Comparison of ENCODE assay signal across 15 cellular contexts in the genomic region with DNA sequence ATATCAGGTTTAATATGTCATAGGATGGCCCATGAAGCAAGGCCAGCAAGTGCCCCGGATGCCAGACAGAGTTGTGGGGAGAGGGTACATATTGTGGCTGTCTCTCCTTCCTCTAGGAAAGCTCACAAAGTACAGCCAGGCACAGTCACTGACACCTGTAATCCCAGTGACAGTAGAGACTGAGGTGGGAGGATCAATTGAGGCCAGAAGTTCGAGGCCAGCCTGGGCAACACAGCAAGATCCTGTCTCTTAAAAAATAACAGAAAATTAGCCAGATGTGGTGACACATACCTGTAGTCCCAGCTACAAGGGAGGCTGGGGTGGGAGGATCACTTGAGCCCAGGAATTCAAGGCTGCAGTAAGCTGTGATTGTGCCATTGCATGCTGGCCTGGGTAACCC. TPM values are rescaled to one million over a fixed set of nuclear protein-coding genes. Genes with fewer than 3 reads are reported as not detected.
A peak's percentile ranks its signal among the peaks of the same experiment; 100 is the strongest.
DNase-seq lines count a peak whose midpoint lies in the region; ATAC-seq, FAIRE-seq and TF ChIP-seq lines count a peak whose summit lies in the region.
"Had no signal": no experiment of that assay in that cellular context is flagged by ENCODE, and none has a peak within 500 bp of the region (broad histone marks: within the 10 kb centered on the region; RNA-seq: fewer than 3 reads in every experiment).

No MANE protein-coding gene starts in this region.

- H3K9ac ChIP-seq in K562 (ENCODE audit: insufficient read depth in 1 of 2, low read depth in 2 of 2, low read length in 2 of 2) = no peak overlapping the region
- H3K9ac ChIP-seq: BLaER1 treated with 17β-estradiol and CSF1 and Interleukin-3, amounts not matched to agents 10 nM and 100 nM had no signal

- 73% methylated on average over 2 of the region's 2 CpGs for WGBS in K562 (ENCODE audit: insufficient coverage, low coverage, missing lambda C conversion rate)
- WGBS in prostate gland = 85% methylated on average over 2 of the region's 2 CpGs

- no peaks in the 10 kb centered on the region for H3K36me3 ChIP-seq in breast epithelium
- no peaks in the 10 kb centered on the region for H3K36me3 ChIP-seq in K562 (ENCODE audit: control insufficient read depth, insufficient read depth, low read length)
- no peaks in the 10 kb centered on the region for H3K36me3 ChIP-seq in prostate gland
- H3K36me3 ChIP-seq in tibial artery = peaks cover 0 to 14% (median 13%) of the 10 kb centered on the region in 3 donors

- H3K27ac ChIP-seq in breast epithelium (peak overlapping the region; percentile 44 to 87), K562 (ENCODE audit: extremely low read depth, low read depth, low read length) (no peak overlapping the region), prostate gland (peak overlapping the region; percentile 77 to 91), tibial artery (peak overlapping the region; percentile 91)
- H3K27ac ChIP-seq: BLaER1 treated with 17β-estradiol and CSF1 and Interleukin-3, amounts not matched to agents 10 nM and 100 nM had no signal

- no peaks in the 10 kb centered on the region for H3K27me3 ChIP-seq in breast epithelium
- H3K27me3 ChIP-seq in K562 (ENCODE audit: control insufficient read depth in 2 of 2, insufficient read depth in 2 of 2, low read length in 2 of 2) = no peaks in the 10 kb centered on the region
- no peaks in the 10 kb centered on the region for H3K27me3 ChIP-seq in prostate gland (replicated peaks; ENCODE audit: insufficient read depth)
- H3K27me3 ChIP-seq in tibial artery = no peaks in the 10 kb centered on the region
- H3K27me3 ChIP-seq: BLaER1 treated with 17β-estradiol and CSF1 and Interleukin-3, amounts not matched to agents 10 nM and 100 nM had no signal

- no peak overlapping the region for H3K4me2 ChIP-seq in K562 (ENCODE audit: insufficient read depth, low read length)

- TF ChIP-seq EP300 in K562 (IDR thresholded peaks at IDR 0.05; ENCODE audit: low read length) = no peak

- in situ Hi-C loops in K562 (cut with MboI) = no loop called here

- H3K4me3 Mint-ChIP-seq in MCF 10A (ENCODE audit: unreplicated experiment) = no peak overlapping the region
- H3K4me3 Mint-ChIP-seq: CD4-positive, CD25-positive, alpha-beta regulatory T cell had no signal

- FAIRE-seq in K562 (lab: Jason Lieb, UNC) = no peak
- FAIRE-seq: H54 had no signal

- TF ChIP-seq CTCF in breast epithelium (IDR thresholded peaks at IDR 0.05) (no peak), MCF 10A (IDR thresholded peaks at IDR 0.05; ENCODE audit: unreplicated experiment) (no peak), K562 (IDR thresholded peaks at IDR 0.05 in 2 of 3, conservative IDR thresholded peaks at IDR 0.05 in 1 of 3; ENCODE audit: insufficient read depth in 2 of 3, low read depth in 1 of 3, low read length in 3 of 3) (no peak), prostate gland (IDR thresholded peaks at IDR 0.05) (no peak), tibial artery (IDR thresholded peaks at IDR 0.05) (no peak)

- H3K4me1 Mint-ChIP-seq in MCF 10A (ENCODE audit: insufficient read depth, unreplicated experiment) = peaks cover 46% of the 10 kb centered on the region

- no peak overlapping the region for H2AFZ ChIP-seq in K562 (ENCODE audit: low read depth, low read length)

- TF ChIP-seq POLR2A in breast epithelium (IDR thresholded peaks at IDR 0.05) (no peak), K562 (conservative IDR thresholded peaks at IDR 0.05) (no peak), prostate gland (IDR thresholded peaks at IDR 0.05) (no peak)

- no peaks in the 10 kb centered on the region for H3K27me3 Mint-ChIP-seq in MCF 10A (ENCODE audit: insufficient read depth, unreplicated experiment)

- H3K79me2 ChIP-seq in K562 (ENCODE audit: control insufficient read depth, insufficient read depth, low read length) = peaks cover 5% of the 10 kb centered on the region; the same call in 2 of the 3 replicates

- no peak for TF ChIP-seq RAD21 in K562 (CRISPR knock-in tag; conservative IDR thresholded peaks at IDR 0.05 in 1 of 2, IDR thresholded peaks at IDR 0.05 in 1 of 2)

- ATAC-seq in K562 = no peak
- ATAC-seq: HCT116 had no signal

- no peaks in the 10 kb centered on the region for H3K9me3 Mint-ChIP-seq in MCF 10A (ENCODE audit: unreplicated experiment)

- DNase-seq in breast epithelium (ENCODE audit: low spot score in 2 of 2) (no peak), MCF 10A (ENCODE audit: unreplicated experiment) (no peak), K562 (ENCODE audit: extremely low read depth in 1 of 4, low spot score in 3 of 4) (no peak), prostate gland (ENCODE audit: low spot score) (no peak), tibial artery (no peak), nucleus accumbens (lab: John Stamatoyannopoulos, UW) (no peak), NCI-H82 (lab: John Stamatoyannopoulos, UW) (no peak)
- DNase-seq in central memory CD4-positive, alpha-beta T cell = no peak
- DNase-seq: 8988T; CD4-positive, CD25-positive, alpha-beta regulatory T cell had no signal

- H4K20me1 ChIP-seq in K562 (replicated peaks; ENCODE audit: control insufficient read depth, insufficient read depth, low read length) = no peaks in the 10 kb centered on the region
- H4K20me1 ChIP-seq: BLaER1 treated with 17β-estradiol and CSF1 and Interleukin-3, amounts not matched to agents 10 nM and 100 nM had no signal

- POLR2A ChIA-PET in MCF 10A (lab: Yijun Ruan, JAX) (interaction anchor here (0.9 to 2.2 kb wide), 5 partner anchors 9 to 25 kb away, joined by 3 to 7 read pairs (median 5); no protein-coding TSS in a partner anchor), K562 (lab: Yijun Ruan, JAX) (interaction anchor here (1.5 kb wide), 1 partner anchor 11 kb away, joined by 3 read pairs; no protein-coding TSS in a partner anchor)

- CTCF ChIA-PET in MCF 10A (lab: Yijun Ruan, JAX) = interaction anchor here (0.6 to 2.9 kb wide), 6 partner anchors 9 to 168 kb away, joined by 3 to 14 read pairs (median 7); no protein-coding TSS in a partner anchor
- CTCF ChIA-PET in K562 (lab: Yijun Ruan, JAX; ENCODE audit: low intra/inter-chr PET ratio) = no interaction called here

- H3K27ac Mint-ChIP-seq in MCF 10A (ENCODE audit: low read depth, unreplicated experiment) = no peak overlapping the region
- H3K27ac Mint-ChIP-seq: CD4-positive, CD25-positive, alpha-beta regulatory T cell had no signal

- no peak overlapping the region for H3K4me3 ChIP-seq in breast epithelium
- H3K4me3 ChIP-seq in K562 = no peak overlapping the region
- H3K4me3 ChIP-seq in prostate gland = no peak overlapping the region
- H3K4me3 ChIP-seq in tibial artery = peak overlapping the region in 1 of 2 donors; percentile 7
- H3K4me3 ChIP-seq: BLaER1 treated with 17β-estradiol and CSF1 and Interleukin-3, amounts not matched to agents 10 nM and 100 nM had no signal

- peaks cover 3 to 12% of the 10 kb centered on the region in 2 donors for H3K4me1 ChIP-seq in breast epithelium
- H3K4me1 ChIP-seq in K562 (replicated peaks in 1 of 2; ENCODE audit: control insufficient read depth in 2 of 2, insufficient read depth in 2 of 2, low read length in 2 of 2) = peaks cover 43 to 58% of the 10 kb centered on the region in 2 experiments
- peaks cover 25% of the 10 kb centered on the region for H3K4me1 ChIP-seq in prostate gland (replicated peaks)
- H3K4me1 ChIP-seq in tibial artery = peaks cover 0 to 94% (median 58%) of the 10 kb centered on the region in 4 donors

- BruUV-seq in MCF 10A (replicated peaks; lab: Mats Ljungman, UMichigan) (no TSS peak), K562 (replicated peaks; lab: Mats Ljungman, UMichigan) (no TSS peak)

- H3K9me3 ChIP-seq in breast epithelium (no peaks in the 10 kb centered on the region), K562 (replicated peaks; ENCODE audit: control insufficient read depth, insufficient read depth, low read depth, low read length) (no peaks in the 10 kb centered on the region), prostate gland (no peaks in the 10 kb centered on the region), tibial artery (no peaks in the 10 kb centered on the region)
- H3K9me3 ChIP-seq: BLaER1 treated with 17β-estradiol and CSF1 and Interleukin-3, amounts not matched to agents 10 nM and 100 nM had no signal

- no peaks in the 10 kb centered on the region for H3K36me3 Mint-ChIP-seq in MCF 10A (ENCODE audit: insufficient read depth, unreplicated experiment)
- H3K36me3 Mint-ChIP-seq: CD4-positive, CD25-positive, alpha-beta regulatory T cell had no signal

- intact Hi-C loops in breast epithelium (cut with DNase I; ENCODE audit: low total_unique reads) = no loop called here
- intact Hi-C loops in MCF 10A (cut with micrococcal nuclease) = no loop called here
- intact Hi-C loops in K562 (cut with micrococcal nuclease) = no loop called here
- intact Hi-C loops in prostate gland (cut with DNase I) = no loop called here
- intact Hi-C loops in tibial artery (cut with DNase I; ENCODE audit: low total_unique reads) = no loop called here

- H3K9me1 ChIP-seq in K562 (ENCODE audit: control insufficient read depth, insufficient read depth, low read length) = no peaks in the 10 kb centered on the region

RNA-seq across cellular contexts. Expression of a gene that starts 32.1 kb away (rescaled TPM):
- total RNA-seq in breast epithelium (10 to 100 TPM; 46.8 to 98.9 (median 61.9) TPM), MCF 10A (2022) (1.5 and 2.4 TPM in 2 replicates), K562 (2014; rRNA removed) (5.3 and 6.0 TPM in 2 replicates), K562 (2014; rRNA removed; fragmentation: Illumina TruSeq; extraction: Trizol) (3.5 and 4.0 TPM in 2 replicates), K562 (2015; rRNA removed; fragmentation: Illumina TruSeq; extraction: Trizol) (3.4 and 4.5 TPM in 2 replicates), K562 (2021) (19.6 and 21.6 TPM in 2 replicates), prostate gland (100 to 1,000 TPM; 119 to 143 TPM)
- total RNA-seq in K562 (2011; cell fraction: chromatin; rRNA removed; ENCODE audit: low replicate concordance) = 10.1 and 17.6 TPM in 2 replicates
- total RNA-seq in K562 (2011; cell fraction: nucleolus; rRNA removed) = 12.9 and 14.5 TPM in 2 replicates
- 24.6 and 30.7 TPM in 2 replicates for total RNA-seq in K562 (2011; cell fraction: nucleoplasm; rRNA removed)
- polyA plus RNA-seq in K562 (2011; rRNA removed) (19.3 and 42.6 TPM in 2 replicates), K562 (2014; fragmentation: Illumina TruSeq; extraction: Trizol) (30.1 and 33.0 TPM in 2 replicates), K562 (2014; fragmentation: Nextera tagmentation; extraction: Ambion mirVana) (1 to 10 TPM; 2.0 to 2.3 TPM), K562 (2014; rRNA removed) (10.1 and 10.6 TPM in 2 replicates)
- 26.8 and 32.0 TPM in 2 replicates for polyA plus RNA-seq in K562 (2011; cell fraction: cytosol; rRNA removed)
- polyA plus RNA-seq in K562 (2011; cell fraction: nucleus; rRNA removed) = 17.7 and 21.6 TPM in 2 replicates
- polyA plus RNA-seq in K562 (2012) = 16.4 and 25.4 TPM in 2 replicates
- polyA minus RNA-seq in K562 (2011; rRNA and poly(A)+ RNA removed) = 10.9 and 16.5 TPM in 2 replicates
- polyA minus RNA-seq in K562 (2011; cell fraction: cytosol; rRNA and poly(A)+ RNA removed) = 22.9 and 23.3 TPM in 2 replicates
- 4.4 and 9.4 TPM in 2 replicates for polyA minus RNA-seq in K562 (2011; cell fraction: nucleus; rRNA and poly(A)+ RNA removed)
- total RNA-seq: CD4-positive, CD25-positive, alpha-beta regulatory T cell had no signal

RNA-seq across cellular contexts. Expression of a gene that starts 32.3 kb away (rescaled TPM):
- under 1 TPM in 1 of 3 donors, not detected in 2; 0.32 TPM for total RNA-seq in breast epithelium
- total RNA-seq in MCF 10A (2022) = not detected in 2 replicates
- total RNA-seq in K562 (2011; cell fraction: chromatin; rRNA removed; ENCODE audit: low replicate concordance) = not detected in 2 replicates
- not detected in 2 replicates for total RNA-seq in K562 (2011; cell fraction: nucleolus; rRNA removed)
- total RNA-seq in K562 (2011; cell fraction: nucleoplasm; rRNA removed) = not detected in 2 replicates
- 0.09 TPM in 1 of 2 replicates, not detected in the other for total RNA-seq in K562 (2014; rRNA removed)
- total RNA-seq in K562 (2014; rRNA removed; fragmentation: Illumina TruSeq; extraction: Trizol) = not detected in 2 replicates
- total RNA-seq in K562 (2015; rRNA removed; fragmentation: Illumina TruSeq; extraction: Trizol) = not detected in 2 replicates
- 0.13 and 0.16 TPM in 2 replicates for total RNA-seq in K562 (2021)
- 0.09 TPM in 1 of 2 replicates, not detected in the other for polyA plus RNA-seq in K562 (2011; rRNA removed)
- 0.09 and 0.12 TPM in 2 replicates for polyA plus RNA-seq in K562 (2011; cell fraction: cytosol; rRNA removed)
- polyA plus RNA-seq in K562 (2011; cell fraction: nucleus; rRNA removed) = not detected in 2 replicates
- 0.18 TPM in 1 of 2 replicates, not detected in the other for polyA plus RNA-seq in K562 (2012)
- not detected in 2 replicates for polyA plus RNA-seq in K562 (2014; fragmentation: Illumina TruSeq; extraction: Trizol)
- not detected for polyA plus RNA-seq in K562 (2014; fragmentation: Nextera tagmentation; extraction: Ambion mirVana)
- 0.12 and 0.15 TPM in 2 replicates for polyA plus RNA-seq in K562 (2014; rRNA removed)
- polyA minus RNA-seq in K562 (2011; rRNA and poly(A)+ RNA removed) = not detected in 2 replicates
- polyA minus RNA-seq in K562 (2011; cell fraction: cytosol; rRNA and poly(A)+ RNA removed) = not detected in 2 replicates
- not detected in 2 replicates for polyA minus RNA-seq in K562 (2011; cell fraction: nucleus; rRNA and poly(A)+ RNA removed)
- not detected for total RNA-seq in prostate gland
- total RNA-seq: CD4-positive, CD25-positive, alpha-beta regulatory T cell; Daoy; HT-29 had no signal

RNA-seq across cellular contexts. Expression of a gene that starts 46.6 kb away (rescaled TPM):
- total RNA-seq in breast epithelium (not detected), MCF 10A (2022) (not detected in 2 replicates), K562 (2014; rRNA removed) (not detected in 2 replicates), K562 (2014; rRNA removed; fragmentation: Illumina TruSeq; extraction: Trizol) (not detected in 2 replicates), K562 (2015; rRNA removed; fragmentation: Illumina TruSeq; extraction: Trizol) (not detected in 2 replicates), K562 (2021) (not detected in 2 replicates), prostate gland (not detected)
- total RNA-seq in K562 (2011; cell fraction: chromatin; rRNA removed; ENCODE audit: low replicate concordance) = not detected in 2 replicates
- total RNA-seq in K562 (2011; cell fraction: nucleolus; rRNA removed) = not detected in 2 replicates
- total RNA-seq in K562 (2011; cell fraction: nucleoplasm; rRNA removed) = not detected in 2 replicates
- polyA plus RNA-seq in K562 (2011; rRNA removed) (not detected in 2 replicates), K562 (2014; fragmentation: Illumina TruSeq; extraction: Trizol) (not detected in 2 replicates), K562 (2014; fragmentation: Nextera tagmentation; extraction: Ambion mirVana) (not detected), K562 (2014; rRNA removed) (not detected in 2 replicates)
- not detected in 2 replicates for polyA plus RNA-seq in K562 (2011; cell fraction: cytosol; rRNA removed)
- not detected in 2 replicates for polyA plus RNA-seq in K562 (2011; cell fraction: nucleus; rRNA removed)
- polyA plus RNA-seq in K562 (2012) = not detected in 2 replicates
- polyA minus RNA-seq in K562 (2011; rRNA and poly(A)+ RNA removed) = not detected in 2 replicates
- not detected in 2 replicates for polyA minus RNA-seq in K562 (2011; cell fraction: cytosol; rRNA and poly(A)+ RNA removed)
- polyA minus RNA-seq in K562 (2011; cell fraction: nucleus; rRNA and poly(A)+ RNA removed) = not detected in 2 replicates
- total RNA-seq: CD4-positive, CD25-positive, alpha-beta regulatory T cell; Daoy; HT-29 had no signal

RNA-seq across cellular contexts. Expression of a gene that starts 56.0 kb away (rescaled TPM):
- total RNA-seq in breast epithelium (10 to 100 TPM; 29.6 to 34.4 (median 32.8) TPM), MCF 10A (2022) (39.6 and 54.8 TPM in 2 replicates), K562 (2014; rRNA removed) (36.7 and 38.1 TPM in 2 replicates), K562 (2014; rRNA removed; fragmentation: Illumina TruSeq; extraction: Trizol) (61.2 and 68.8 TPM in 2 replicates), K562 (2015; rRNA removed; fragmentation: Illumina TruSeq; extraction: Trizol) (44.1 and 44.7 TPM in 2 replicates), K562 (2021) (46.0 and 47.6 TPM in 2 replicates), prostate gland (10 to 100 TPM; 20.3 to 32.3 TPM)
- 25.2 and 42.1 TPM in 2 replicates for total RNA-seq in K562 (2011; cell fraction: chromatin; rRNA removed; ENCODE audit: low replicate concordance)
- total RNA-seq in K562 (2011; cell fraction: nucleolus; rRNA removed) = 42.1 and 47.4 TPM in 2 replicates
- 29.2 and 32.1 TPM in 2 replicates for total RNA-seq in K562 (2011; cell fraction: nucleoplasm; rRNA removed)
- polyA plus RNA-seq in K562 (2011; rRNA removed) (82.0 and 84.8 TPM in 2 replicates), K562 (2014; fragmentation: Illumina TruSeq; extraction: Trizol) (37.9 and 39.3 TPM in 2 replicates), K562 (2014; fragmentation: Nextera tagmentation; extraction: Ambion mirVana) (100 to 1,000 TPM; 249 to 251 TPM), K562 (2014; rRNA removed) (48.5 and 51.8 TPM in 2 replicates)
- polyA plus RNA-seq in K562 (2011; cell fraction: cytosol; rRNA removed) = 79.2 and 90.6 TPM in 2 replicates
- polyA plus RNA-seq in K562 (2011; cell fraction: nucleus; rRNA removed) = 90.4 and 124 TPM in 2 replicates
- 41.6 and 66.7 TPM in 2 replicates for polyA plus RNA-seq in K562 (2012)
- 61.4 and 78.9 TPM in 2 replicates for polyA minus RNA-seq in K562 (2011; rRNA and poly(A)+ RNA removed)
- polyA minus RNA-seq in K562 (2011; cell fraction: cytosol; rRNA and poly(A)+ RNA removed) = 13.7 and 28.6 TPM in 2 replicates
- 7.8 and 20.5 TPM in 2 replicates for polyA minus RNA-seq in K562 (2011; cell fraction: nucleus; rRNA and poly(A)+ RNA removed)

RNA-seq across cellular contexts. Expression of a gene that starts 56.4 kb away (rescaled TPM):
- total RNA-seq in breast epithelium (100 to 1,000 TPM; 106 to 151 (median 145) TPM), MCF 10A (2022) (197 and 213 TPM in 2 replicates), K562 (2014; rRNA removed) (121 and 145 TPM in 2 replicates), K562 (2014; rRNA removed; fragmentation: Illumina TruSeq; extraction: Trizol) (110 and 123 TPM in 2 replicates), K562 (2015; rRNA removed; fragmentation: Illumina TruSeq; extraction: Trizol) (141 and 147 TPM in 2 replicates), K562 (2021) (151 and 163 TPM in 2 replicates), prostate gland (100 to 1,000 TPM in 1 of 2 donors, 10 to 100 TPM in 1; 86.6 to 168 TPM)
- total RNA-seq in K562 (2011; cell fraction: chromatin; rRNA removed; ENCODE audit: low replicate concordance) = 555 and 556 TPM in 2 replicates
- total RNA-seq in K562 (2011; cell fraction: nucleolus; rRNA removed) = 273 and 282 TPM in 2 replicates
- total RNA-seq in K562 (2011; cell fraction: nucleoplasm; rRNA removed) = 463 and 596 TPM in 2 replicates
- polyA plus RNA-seq in K562 (2011; rRNA removed) (129 and 157 TPM in 2 replicates), K562 (2014; fragmentation: Illumina TruSeq; extraction: Trizol) (180 and 196 TPM in 2 replicates), K562 (2014; fragmentation: Nextera tagmentation; extraction: Ambion mirVana) (1 to 10 TPM; 5.0 TPM), K562 (2014; rRNA removed) (156 and 184 TPM in 2 replicates)
- polyA plus RNA-seq in K562 (2011; cell fraction: cytosol; rRNA removed) = 70.8 and 83.1 TPM in 2 replicates
- 696 and 714 TPM in 2 replicates for polyA plus RNA-seq in K562 (2011; cell fraction: nucleus; rRNA removed)
- 121 and 135 TPM in 2 replicates for polyA plus RNA-seq in K562 (2012)
- polyA minus RNA-seq in K562 (2011; rRNA and poly(A)+ RNA removed) = 147 and 171 TPM in 2 replicates
- polyA minus RNA-seq in K562 (2011; cell fraction: cytosol; rRNA and poly(A)+ RNA removed) = 77.6 and 81.5 TPM in 2 replicates
- polyA minus RNA-seq in K562 (2011; cell fraction: nucleus; rRNA and poly(A)+ RNA removed) = 198 and 296 TPM in 2 replicates
